ENCODE assay signal across 29 cellular contexts in genomic region chr18:69684789-69685188, GRCh38.
"Had no signal": no experiment of that assay in that cellular context is flagged by ENCODE, and none has a peak within 500 bp of the region (broad histone marks: within the 10 kb centered on the region; RNA-seq: fewer than 3 reads in every experiment).

No MANE protein-coding gene starts in this region.

- H3K4me2 ChIP-seq: neural progenitor cell had no signal

- H3K9me3 Mint-ChIP-seq: naive thymus-derived CD8-positive, alpha-beta T cell; natural killer cell treated with Interleukin-12 subunit alpha and Interleukin-12 subunit beta and Interleukin-15 and Interleukin-18, amount 100 ng/mL, for 72 hours; neural progenitor cell; stimulated activated effector memory CD8-positive, alpha-beta T cell treated with anti-CD3 and anti-CD28 coated beads, Interleukin-12 subunit alpha, Interleukin-12 subunit beta, amount 100 ng/mL, for 72 hours; stimulated activated naive CD8-positive, alpha-beta T cell treated with anti-CD3 and anti-CD28 coated beads, Interleukin-15, Interleukin-2, amounts not matched to agents 100 ng/mL and 50 ng/mL, for 24 hours had no signal

- DNase-seq: naive thymus-derived CD8-positive, alpha-beta T cell; occipital lobe; ovary; posterior cingulate gyrus; retina; right cardiac atrium; right lobe of liver; sigmoid colon; small intestine; stimulated activated CD4-positive, alpha-beta T cell treated with anti-CD3 and anti-CD28 coated beads, Interleukin-15, amount 100 ng/mL, for 24 hours; stimulated activated CD4-positive, alpha-beta T cell treated with anti-CD3 and anti-CD28 coated beads, Interleukin-2, amount 100 ng/mL, for 24 hours; stimulated activated CD4-positive, alpha-beta T cell treated with anti-CD3 and anti-CD28 coated beads, Interleukin-2, amount 100 ng/mL, for 48 hours; stimulated activated CD4-positive, alpha-beta T cell treated with anti-CD3 and anti-CD28 coated beads, Interleukin-4, amount 100 ng/mL, for 24 hours; stimulated activated naive B cell treated with anti-CD40 and anti-IgM and Interleukin-4, amounts not matched to agents 10 μg/mL and 1 μg/mL and 100 μg/mL, for 72 hours; stimulated activated naive CD4-positive, alpha-beta T cell treated with Interleukin-2 at 50 U/mL for 16 hours; stomach; thyroid gland; trophoblast cell; upper lobe of left lung had no signal

- H3K36me3 ChIP-seq: neural progenitor cell, ovary, right lobe of liver, sigmoid colon, stomach, thoracic aorta, thyroid gland, tibial nerve, upper lobe of left lung, vagina had no signal

- FAIRE-seq: small intestine, urothelium cell line had no signal

- H3K27me3 Mint-ChIP-seq: progenitor cell of endocrine pancreas; stimulated activated naive B cell treated with anti-CD40 and anti-IgM and Interleukin-4, amounts not matched to agents 10 μg/mL and 1 μg/mL and 100 μg/mL, for 72 hours; stimulated activated naive CD8-positive, alpha-beta T cell treated with anti-CD3 and anti-CD28 coated beads, Interleukin-15, Interleukin-2, amounts not matched to agents 100 ng/mL and 50 ng/mL, for 24 hours had no signal

- H3K27me3 ChIP-seq: neural progenitor cell, ovary, right lobe of liver, sigmoid colon, stomach, thyroid gland, tibial nerve, upper lobe of left lung, vagina had no signal

- H3K9me3 ChIP-seq: ovary, right lobe of liver, sigmoid colon, stomach, thoracic aorta, thyroid gland, tibial nerve, upper lobe of left lung, vagina had no signal

- H3K4me1 Mint-ChIP-seq: naive thymus-derived CD8-positive, alpha-beta T cell; neural progenitor cell; stimulated activated effector memory CD8-positive, alpha-beta T cell treated with anti-CD3 and anti-CD28 coated beads, Interleukin-12 subunit alpha, Interleukin-12 subunit beta, amount 100 ng/mL, for 72 hours; stimulated activated naive B cell treated with anti-CD40 and anti-IgM and Interleukin-4, amounts not matched to agents 10 μg/mL and 1 μg/mL and 100 μg/mL, for 72 hours had no signal

- H3K4me1 ChIP-seq: neural progenitor cell, parathyroid adenoma, right lobe of liver, sigmoid colon, stomach, thyroid gland, tibial nerve, upper lobe of left lung, vagina had no signal

- H3K4me3 ChIP-seq: neural progenitor cell, ovary, right lobe of liver, sigmoid colon, stomach, thoracic aorta, thyroid gland, tibial nerve, upper lobe of left lung, vagina had no signal

- H3K27ac Mint-ChIP-seq: natural killer cell treated with Interleukin-12 subunit alpha and Interleukin-12 subunit beta and Interleukin-15 and Interleukin-18, amount 100 ng/mL, for 72 hours; neural progenitor cell; progenitor cell of endocrine pancreas; stimulated activated effector memory CD8-positive, alpha-beta T cell treated with anti-CD3 and anti-CD28 coated beads, Interleukin-12 subunit alpha, Interleukin-12 subunit beta, amount 100 ng/mL, for 72 hours; stimulated activated naive B cell treated with anti-CD40 and anti-IgM and Interleukin-4, amounts not matched to agents 10 μg/mL and 1 μg/mL and 100 μg/mL, for 72 hours; stimulated activated naive CD8-positive, alpha-beta T cell treated with anti-CD3 and anti-CD28 coated beads, Interleukin-15, Interleukin-2, amounts not matched to agents 100 ng/mL and 50 ng/mL, for 24 hours had no signal

- H3K4me3 Mint-ChIP-seq: naive thymus-derived CD8-positive, alpha-beta T cell; natural killer cell treated with Interleukin-12 subunit alpha and Interleukin-12 subunit beta and Interleukin-15 and Interleukin-18, amount 100 ng/mL, for 72 hours; neural progenitor cell; stimulated activated effector memory CD8-positive, alpha-beta T cell treated with anti-CD3 and anti-CD28 coated beads, Interleukin-12 subunit alpha, Interleukin-12 subunit beta, amount 100 ng/mL, for 72 hours; stimulated activated naive B cell treated with anti-CD40 and anti-IgM and Interleukin-4, amounts not matched to agents 10 μg/mL and 1 μg/mL and 100 μg/mL, for 72 hours; stimulated activated naive CD8-positive, alpha-beta T cell treated with anti-CD3 and anti-CD28 coated beads, Interleukin-15, Interleukin-2, amounts not matched to agents 100 ng/mL and 50 ng/mL, for 24 hours had no signal

- H3K9ac ChIP-seq: neural progenitor cell, parathyroid adenoma had no signal

- H3K79me2 ChIP-seq: parathyroid adenoma had no signal

- H2AFZ ChIP-seq: neural progenitor cell, parathyroid adenoma had no signal

- H3K27ac ChIP-seq: neural progenitor cell, ovary, parathyroid adenoma, right lobe of liver, sigmoid colon, stomach, thoracic aorta, thyroid gland, tibial nerve, upper lobe of left lung, vagina had no signal

- H3K36me3 Mint-ChIP-seq: naive thymus-derived CD8-positive, alpha-beta T cell; natural killer cell treated with Interleukin-12 subunit alpha and Interleukin-12 subunit beta and Interleukin-15 and Interleukin-18, amount 100 ng/mL, for 72 hours; neural progenitor cell; stimulated activated effector memory CD8-positive, alpha-beta T cell treated with anti-CD3 and anti-CD28 coated beads, Interleukin-12 subunit alpha, Interleukin-12 subunit beta, amount 100 ng/mL, for 72 hours; stimulated activated naive B cell treated with anti-CD40 and anti-IgM and Interleukin-4, amounts not matched to agents 10 μg/mL and 1 μg/mL and 100 μg/mL, for 72 hours had no signal

- ATAC-seq: naive thymus-derived CD8-positive, alpha-beta T cell; natural killer cell treated with Interleukin-12 subunit alpha and Interleukin-12 subunit beta and Interleukin-15 and Interleukin-18, amount 100 ng/mL, for 72 hours; right lobe of liver; stimulated activated effector memory CD8-positive, alpha-beta T cell treated with anti-CD3 and anti-CD28 coated beads, Interleukin-12 subunit alpha, Interleukin-12 subunit beta, amount 100 ng/mL, for 72 hours; stimulated activated naive B cell treated with anti-CD40 and anti-IgM and Interleukin-4, amounts not matched to agents 10 μg/mL and 1 μg/mL and 100 μg/mL, for 72 hours had no signal
